ENCODE assay signal across 8 cellular contexts in genomic region chr12:2284857-2285256, GRCh38.
DNase-seq lines count a peak whose midpoint lies in the region; ATAC-seq and TF ChIP-seq lines count a peak whose summit lies in the region.

No MANE protein-coding gene starts in this region.

- H3K9me3 ChIP-seq in lung (ENCODE audit: control insufficient read depth in 2 of 2, insufficient read depth in 1 of 2, low read length in 1 of 2) (no peaks in the 10 kb centered on the region), testis (no peaks in the 10 kb centered on the region)

- TF ChIP-seq POLR2A in testis (IDR thresholded peaks at IDR 0.05): no peak

- peaks cover 12 to 31% of the 10 kb centered on the region in 2 donors for H3K4me1 ChIP-seq in lung (ENCODE audit: control insufficient read depth in 2 of 2, insufficient read depth in 2 of 2, low read length in 2 of 2)
- H3K4me1 ChIP-seq in testis: no peaks in the 10 kb centered on the region

- H3K27ac ChIP-seq in RWPE1: no peak overlapping the region
- H3K27ac ChIP-seq in lung (ENCODE audit: low read depth in 1 of 2, low read length in 1 of 2): peak overlapping the region in 1 of 2 donors; percentile 62
- H3K27ac ChIP-seq in testis: no peak overlapping the region

- TF ChIP-seq CTCF in LNCaP clone FGC (IDR thresholded peaks at IDR 0.05; ENCODE audit: control insufficient read depth, extremely low read depth, insufficient read depth): peak; percentile 91
- no peak; the same call in 1 of the 2 replicates for TF ChIP-seq CTCF in RWPE1 (conservative IDR thresholded peaks at IDR 0.05; ENCODE audit: low read depth)
- TF ChIP-seq CTCF in lung (IDR thresholded peaks at IDR 0.05; ENCODE audit: control extremely low read depth, extremely low read depth): no peak
- TF ChIP-seq CTCF in testis (IDR thresholded peaks at IDR 0.05): peak in 2 of 3 experiments; percentile 48 to 56

- 36 to 41% methylated on average over 8 of the region's 8 CpGs for WGBS in lung, 2 donors
- whole genome bisulfite sequencing in testis, 2 donors: 62 to 79% methylated on average over 5 to 8 of the region's 8 CpGs

- H3K27me3 Mint-ChIP-seq in dendritic cell treated with granulocyte-macrophage colony-stimulating factor and Interleukin-4, amounts not matched to agents 40 ng/mL and 50 ng/mL, for 4 days: peaks cover 4% of the 10 kb centered on the region

- H3K4me3 Mint-ChIP-seq in dendritic cell treated with granulocyte-macrophage colony-stimulating factor and Interleukin-4, amounts not matched to agents 40 ng/mL and 50 ng/mL, for 4 days: no peak overlapping the region

- H3K27me3 ChIP-seq in lung (ENCODE audit: control insufficient read depth, insufficient read depth) (no peaks in the 10 kb centered on the region), testis (no peaks in the 10 kb centered on the region)

- H3K4me1 Mint-ChIP-seq in dendritic cell treated with granulocyte-macrophage colony-stimulating factor and Interleukin-4, amounts not matched to agents 40 ng/mL and 50 ng/mL, for 4 days (ENCODE audit: low read depth): peaks cover 60% of the 10 kb centered on the region

- no peaks in the 10 kb centered on the region for H3K36me3 ChIP-seq in lung (ENCODE audit: control insufficient read depth in 2 of 2, insufficient read depth in 2 of 2, low read length in 2 of 2)
- H3K36me3 ChIP-seq in testis (ENCODE audit: low read depth, missing control alignments): no peaks in the 10 kb centered on the region

- H3K27ac Mint-ChIP-seq in dendritic cell treated with granulocyte-macrophage colony-stimulating factor and Interleukin-4, amounts not matched to agents 40 ng/mL and 50 ng/mL, for 4 days: peak overlapping the region; percentile 78

- CTCF ChIA-PET in RWPE1 (lab: Yijun Ruan, JAX): interaction anchor here (0.7 kb wide), 1 partner anchor 15 kb away, joined by 3 read pairs; no protein-coding TSS in a partner anchor

- DNase-seq in SIG-M5 treated with dmso at 0.1 percent for 504 hours (lab: John Stamatoyannopoulos, UW; ENCODE audit: unreplicated experiment) (peak; percentile 84), SIG-M5 (lab: John Stamatoyannopoulos, UW) (no peak), LNCaP clone FGC (ENCODE audit: low read depth) (peak; percentile 50), RWPE1 (ENCODE audit: low spot score) (peak; percentile 49), lung (ENCODE audit: low spot score) (peak; percentile 60), testis (peak; percentile 80)

- no peaks in the 10 kb centered on the region for H3K36me3 Mint-ChIP-seq in dendritic cell treated with granulocyte-macrophage colony-stimulating factor and Interleukin-4, amounts not matched to agents 40 ng/mL and 50 ng/mL, for 4 days (ENCODE audit: low read depth)

- no peak overlapping the region for H3K4me3 ChIP-seq in LNCaP clone FGC (ENCODE audit: low read depth, low read length)
- no peak overlapping the region for H3K4me3 ChIP-seq in lung
- no peak overlapping the region for H3K4me3 ChIP-seq in testis

- ATAC-seq in lung (ENCODE audit: insufficient read depth, low FRiP score) (peak; percentile 48), HG03175 (IDR thresholded peaks at IDR 0.05; ENCODE audit: unreplicated experiment) (no peak)

- intact Hi-C loops in dendritic cell treated with granulocyte-macrophage colony-stimulating factor and Interleukin-4, amounts not matched to agents 40 ng/mL and 50 ng/mL, for 4 days (cut with micrococcal nuclease): loop anchor here (5.0 kb wide), 1 partner anchor 228 kb away; no protein-coding TSS in a partner anchor
- intact Hi-C loops in testis (cut with DNase I; ENCODE audit: low total_unique reads): loop anchor here (10.0 kb wide), 1 partner anchor 230 kb away; the partner anchor contains the start of gene CACNA1C

- POLR2A ChIA-PET in RWPE1 (lab: Yijun Ruan, JAX; ENCODE audit: low non-redundant PET): no interaction called here

- peaks cover 11% of the 10 kb centered on the region for H3K9me3 Mint-ChIP-seq in dendritic cell treated with granulocyte-macrophage colony-stimulating factor and Interleukin-4, amounts not matched to agents 40 ng/mL and 50 ng/mL, for 4 days

Comparison
In these comparisons a context has a peak if more than half of its experiments do, and no peak if none do; other contexts are left out.
1. CTCF ChIP-seq: peak in LNCaP clone FGC (single experiment) and testis (2 of 3); none in RWPE1 (single experiment) and lung (single experiment).